Comparison of ENCODE assay signal across 8 cellular contexts in the genomic region with DNA sequence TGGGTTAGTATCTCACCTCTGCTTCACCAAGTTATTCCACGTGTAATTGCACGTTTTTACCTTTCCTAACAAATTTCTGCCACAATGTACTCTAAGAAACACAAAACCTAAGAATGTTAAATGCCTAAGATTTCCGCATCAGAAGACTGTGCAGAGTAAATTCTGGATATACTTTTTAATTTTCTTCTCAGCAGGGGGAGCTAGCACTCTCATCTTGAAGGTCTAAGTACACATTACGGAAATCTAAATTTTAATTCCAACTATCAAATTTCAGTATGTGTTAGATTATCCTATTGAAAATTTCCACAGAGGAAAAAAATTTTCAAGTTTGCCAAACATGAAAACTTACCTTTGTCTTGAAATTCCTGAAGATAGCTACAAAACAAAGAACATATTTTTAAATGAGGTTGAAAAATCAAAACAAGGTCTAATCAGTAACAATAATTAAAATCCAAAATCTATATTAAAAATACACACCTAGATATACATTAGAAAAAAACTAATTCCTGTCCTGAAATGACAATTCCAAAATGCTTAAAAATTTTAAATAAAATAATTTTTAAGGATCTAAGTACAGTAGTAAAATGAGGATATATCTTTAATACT. TPM values are rescaled to one million over a fixed set of nuclear protein-coding genes. Genes with fewer than 3 reads are reported as not detected.
DNase-seq lines count a peak whose midpoint lies in the region; ATAC-seq and TF ChIP-seq lines count a peak whose summit lies in the region.

No MANE protein-coding gene starts in this region.

- ATAC-seq in HG03565 (IDR thresholded peaks at IDR 0.05; ENCODE audit: unreplicated experiment) (no peak), HG03045 (IDR thresholded peaks at IDR 0.05; ENCODE audit: unreplicated experiment) (no peak)

- WGBS in urinary bladder, result 22% methylated on average over 4 of the region's 4 CpGs

- H3K4me3 ChIP-seq in WI38 (ENCODE audit: low read depth, low read length) (no peak overlapping the region), urinary bladder (ENCODE audit: low read depth, low read length) (no peak overlapping the region)

- DNase-seq in DMS79 (lab: John Stamatoyannopoulos, UW) (peak; percentile 20), MV-4-11 (lab: John Stamatoyannopoulos, UW) (peak; percentile 9), iris pigment epithelial cell (ENCODE audit: low read depth) (peak; percentile 38)
- no peak for DNase-seq in stimulated activated CD4-positive, alpha-beta T cell treated with anti-CD3 and anti-CD28 coated beads, Interleukin-4, amount 100 ng/mL, for 1 hour

- peak overlapping the region; percentile 38 for H3K27ac ChIP-seq in urinary bladder (ENCODE audit: low read depth)

- no peaks in the 10 kb centered on the region for H3K4me1 ChIP-seq in urinary bladder (ENCODE audit: insufficient read depth)

- no peaks in the 10 kb centered on the region for H3K36me3 ChIP-seq in urinary bladder (ENCODE audit: insufficient read depth)

- TF ChIP-seq CTCF in WI38 (IDR thresholded peaks at IDR 0.05; ENCODE audit: low read depth, low read length), result peak; percentile 9; the same call in 1 of the 2 replicates

RNA-seq across cellular contexts. Expression of a gene that starts 10.5 kb away (rescaled TPM):
- total RNA-seq in urinary bladder, result 22.0 TPM
- 27.2 TPM for polyA plus RNA-seq in urinary bladder
